ENCODE assay signal across 33 cellular contexts in the genomic region with DNA sequence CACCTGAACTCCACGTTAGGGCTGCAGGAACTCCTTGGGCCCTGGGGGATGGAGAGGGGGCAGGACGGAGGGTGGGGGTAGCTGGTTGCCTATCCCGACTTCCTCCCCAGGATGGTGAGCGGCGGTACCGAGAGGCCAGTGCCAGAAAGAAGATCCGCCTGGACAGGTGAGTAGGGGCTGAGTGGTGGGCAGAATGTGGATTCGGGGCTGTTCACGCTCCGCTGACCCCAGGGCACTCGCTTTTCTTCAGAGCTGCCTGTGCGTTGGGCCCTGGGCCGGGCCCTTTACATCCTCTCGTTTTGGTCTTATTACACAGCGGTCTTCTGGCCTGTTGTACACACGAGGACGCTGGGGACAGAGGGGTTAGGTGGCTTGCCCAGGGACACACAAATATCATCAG. TPM values are rescaled to one million over a fixed set of nuclear protein-coding genes. Genes with fewer than 3 reads are reported as not detected.
"Had no signal": no experiment of that assay in that cellular context is flagged by ENCODE, and none has a peak within 500 bp of the region (broad histone marks: within the 10 kb centered on the region; RNA-seq: fewer than 3 reads in every experiment).

No MANE protein-coding gene starts in this region.

- H3K4me2 ChIP-seq: smooth muscle cell had no signal

- H3K36me3 ChIP-seq: upper lobe of right lung, uterus had no signal

- H3K9me3 Mint-ChIP-seq: endodermal cell; stimulated activated naive CD8-positive, alpha-beta T cell treated with anti-CD3 and anti-CD28 coated beads, Interleukin-15, amount 100 ng/mL, for 72 hours had no signal

- H3K27me3 Mint-ChIP-seq: naive thymus-derived CD4-positive, alpha-beta T cell; progenitor cell of endocrine pancreas; stimulated activated naive CD8-positive, alpha-beta T cell treated with anti-CD3 and anti-CD28 coated beads, Interleukin-15, amount 100 ng/mL, for 72 hours had no signal

- H3K9ac ChIP-seq: parathyroid adenoma had no signal

- ATAC-seq: esophagus mucosa; gastrocnemius medialis; left lung; naive thymus-derived CD4-positive, alpha-beta T cell; sciatic nerve; stimulated activated naive CD8-positive, alpha-beta T cell treated with anti-CD3 and anti-CD28 coated beads, Interleukin-15, amount 100 ng/mL, for 72 hours; upper lobe of right lung had no signal

- H3K4me3 ChIP-seq: dorsolateral prefrontal cortex, gastrocnemius medialis, left lung, smooth muscle cell, suprapubic skin, transverse colon, upper lobe of right lung, uterus had no signal

- DNase-seq: dorsolateral prefrontal cortex; effector CD8-positive, alpha-beta T cell; endodermal cell; foreskin fibroblast; gastrocnemius medialis; head of caudate nucleus; left lung; mesendoderm; midbrain; naive thymus-derived CD4-positive, alpha-beta T cell; stimulated activated CD4-positive, alpha-beta T cell treated with anti-CD3 and anti-CD28 coated beads, Interleukin-12 subunit alpha, Interleukin-12 subunit beta, amount 100 ng/mL, for 4 hours; stimulated activated CD4-positive, alpha-beta T cell treated with anti-CD3 and anti-CD28 coated beads, Interleukin-1b, Interleukin-23, amount 100 ng/mL, for 48 hours; stimulated activated CD4-positive, alpha-beta T cell treated with anti-CD3 and anti-CD28 coated beads, Interleukin-4, amount 100 ng/mL, for 1 hour; stimulated activated CD8-positive, alpha-beta memory T cell treated with anti-CD3 and anti-CD28 coated beads, Interleukin-4, amount 100 ng/mL, for 48 hours; stimulated activated naive CD4-positive, alpha-beta T cell; stimulated activated naive CD8-positive, alpha-beta T cell treated with anti-CD3 and anti-CD28 coated beads, Interleukin-15, amount 100 ng/mL, for 72 hours; transverse colon; upper lobe of right lung; uterus had no signal

- H3K4me3 Mint-ChIP-seq: endodermal cell; naive thymus-derived CD4-positive, alpha-beta T cell; stimulated activated naive CD8-positive, alpha-beta T cell treated with anti-CD3 and anti-CD28 coated beads, Interleukin-15, amount 100 ng/mL, for 72 hours had no signal

- H3K27me3 ChIP-seq: dorsolateral prefrontal cortex, gastrocnemius medialis, left lung, suprapubic skin, transverse colon, upper lobe of right lung, uterus had no signal

- H3K79me2 ChIP-seq: parathyroid adenoma had no signal

- H2AFZ ChIP-seq: parathyroid adenoma had no signal

- H3K9me3 ChIP-seq: gastrocnemius medialis, left lung, suprapubic skin, transverse colon, upper lobe of right lung, uterus had no signal

- H3K4me1 ChIP-seq: gastrocnemius medialis, left lung, parathyroid adenoma, suprapubic skin, upper lobe of right lung, uterus had no signal

- H3K4me1 Mint-ChIP-seq: endodermal cell had no signal

- H3K27ac Mint-ChIP-seq: endodermal cell; naive thymus-derived CD4-positive, alpha-beta T cell; progenitor cell of endocrine pancreas had no signal

- H3K36me3 Mint-ChIP-seq: naive thymus-derived CD4-positive, alpha-beta T cell had no signal

- H3K27ac ChIP-seq: dorsolateral prefrontal cortex, epithelial cell of prostate, gastrocnemius medialis, left lung, parathyroid adenoma, suprapubic skin, upper lobe of right lung, uterus had no signal

RNA-seq across cellular contexts. Expression of a gene that starts 20.8 kb away (rescaled TPM):
- total RNA-seq: cerebellum; dorsolateral prefrontal cortex; endodermal cell; esophagus mucosa; gastrocnemius medialis; glomerular endothelial cell; left lung; lower leg skin; lung microvascular endothelial cell; mucosa of gallbladder; naive thymus-derived CD4-positive, alpha-beta T cell; osteoblast; progenitor cell of endocrine pancreas; sciatic nerve; smooth muscle cell; upper lobe of right lung; uterus had no signal
- polyA plus RNA-seq: naive thymus-derived CD4-positive, alpha-beta T cell; smooth muscle cell had no signal

RNA-seq across cellular contexts. Expression of a gene that starts 39.0 kb away (rescaled TPM):
- total RNA-seq: glomerular endothelial cell, lung microvascular endothelial cell had no signal
- polyA plus RNA-seq: keratinocyte; naive thymus-derived CD4-positive, alpha-beta T cell had no signal
